Comparison of ENCODE assay signal across 9 cellular contexts in genomic region chr17:4806420-4806769, GRCh38. TPM values are rescaled to one million over a fixed set of nuclear protein-coding genes. Genes with fewer than 3 reads are reported as not detected.
DNase-seq lines count a peak whose midpoint lies in the region; ATAC-seq and TF ChIP-seq lines count a peak whose summit lies in the region.
"Had no signal": no experiment of that assay in that cellular context is flagged by ENCODE, and none has a peak within 500 bp of the region (broad histone marks: within the 10 kb centered on the region; RNA-seq: fewer than 3 reads in every experiment).

No MANE protein-coding gene starts in this region.

- H3K4me3 Mint-ChIP-seq in brain, result peak overlapping the region; percentile 81 to 92 (median 84)
- H3K4me3 Mint-ChIP-seq in mesothelial cell of epicardium, result peak overlapping the region; percentile 68

- H3K36me3 Mint-ChIP-seq in brain, result peaks cover 18% of the 10 kb centered on the region
- H3K36me3 Mint-ChIP-seq in mesothelial cell of epicardium, result peaks cover 15% of the 10 kb centered on the region

- H3K9me3 Mint-ChIP-seq in brain, result peaks cover 0 to 3% (median 0%) of the 10 kb centered on the region in 5 experiments
- H3K9me3 Mint-ChIP-seq in mesothelial cell of epicardium, result no peaks in the 10 kb centered on the region

- TF ChIP-seq CTCF in brain (conservative IDR thresholded peaks at IDR 0.05) (no peak), mesothelial cell of epicardium (IDR thresholded peaks at IDR 0.05; ENCODE audit: unreplicated experiment) (no peak)

- H3K27me3 Mint-ChIP-seq in brain, result peaks cover 11% of the 10 kb centered on the region
- no peaks in the 10 kb centered on the region for H3K27me3 Mint-ChIP-seq in mesothelial cell of epicardium (ENCODE audit: low read depth)

- peaks cover 28 to 42% (median 37%) of the 10 kb centered on the region in 10 experiments for H3K4me1 ChIP-seq in BLaER1 treated with 17β-estradiol and CSF1 and Interleukin-3, amounts not matched to agents 10 nM and 100 nM

- peak overlapping the region; percentile 55 to 82 (median 74) for H3K27ac ChIP-seq in BLaER1 treated with 17β-estradiol and CSF1 and Interleukin-3, amounts not matched to agents 10 nM and 100 nM

- peaks cover 23% of the 10 kb centered on the region for H3K4me1 Mint-ChIP-seq in brain
- peaks cover 19% of the 10 kb centered on the region for H3K4me1 Mint-ChIP-seq in mesothelial cell of epicardium

- H3K27me3 ChIP-seq in BLaER1 treated with 17β-estradiol and CSF1 and Interleukin-3, amounts not matched to agents 10 nM and 100 nM, result no peaks in the 10 kb centered on the region

- no peaks in the 10 kb centered on the region for H3K9me3 ChIP-seq in BLaER1 treated with 17β-estradiol and CSF1 and Interleukin-3, amounts not matched to agents 10 nM and 100 nM (replicated peaks in 1 of 11)

- peak overlapping the region; percentile 84 to 91 (median 87) for H3K9ac ChIP-seq in BLaER1 treated with 17β-estradiol and CSF1 and Interleukin-3, amounts not matched to agents 10 nM and 100 nM

- H4K20me1 ChIP-seq in BLaER1 treated with 17β-estradiol and CSF1 and Interleukin-3, amounts not matched to agents 10 nM and 100 nM, result peaks cover 0 to 27% (median 10%) of the 10 kb centered on the region in 11 experiments; a peak in 11 of 22 replicates

- peak overlapping the region; percentile 84 to 98 (median 93) for H3K4me2 ChIP-seq in BLaER1 treated with 17β-estradiol and CSF1 and Interleukin-3, amounts not matched to agents 10 nM and 100 nM

- peak; percentile 5 for ATAC-seq in HG02884 (IDR thresholded peaks at IDR 0.05; ENCODE audit: unreplicated experiment)
- no peak for ATAC-seq in HG03280 (IDR thresholded peaks at IDR 0.05; ENCODE audit: unreplicated experiment)
- no peak for ATAC-seq in GM18511 (IDR thresholded peaks at IDR 0.05; ENCODE audit: unreplicated experiment)
- no peak for ATAC-seq in GM19324 (IDR thresholded peaks at IDR 0.05; ENCODE audit: low FRiP score, unreplicated experiment)

- DNase-seq in mesothelial cell of epicardium (ENCODE audit: low spot score in 2 of 2, unreplicated experiment in 2 of 2) (no peak), dedifferentiated amniotic fluid mesenchymal stem cell (ENCODE audit: extremely low spot score) (no peak)

- peaks cover 0 to 27% (median 9%) of the 10 kb centered on the region in 11 experiments; a peak in 11 of 22 replicates for H3K36me3 ChIP-seq in BLaER1 treated with 17β-estradiol and CSF1 and Interleukin-3, amounts not matched to agents 10 nM and 100 nM

- peak overlapping the region; percentile 77 to 93 (median 84) for H3K4me3 ChIP-seq in BLaER1 treated with 17β-estradiol and CSF1 and Interleukin-3, amounts not matched to agents 10 nM and 100 nM

- peak overlapping the region in 4 of 5 experiments; percentile 45 to 57 (median 54) for H3K27ac Mint-ChIP-seq in brain
- H3K27ac Mint-ChIP-seq in mesothelial cell of epicardium, result peak overlapping the region; percentile 45

RNA-seq across cellular contexts. Expression of gene PLD2, which starts 0.6 kb away (rescaled TPM):
- 14.0 TPM for polyA plus RNA-seq in brain (ENCODE audit: insufficient read depth, low read depth, low replicate concordance)
- total RNA-seq in mesothelial cell of epicardium, result 77.3 to 83.6 TPM (median 82.5 TPM) in 3 replicates

RNA-seq across cellular contexts. Expression of gene PSMB6, which starts 10.4 kb away (rescaled TPM):
- polyA plus RNA-seq in brain (ENCODE audit: insufficient read depth, low read depth, low replicate concordance), result 308 TPM
- total RNA-seq in mesothelial cell of epicardium, result 98.2 to 102 TPM (median 102 TPM) in 3 replicates

RNA-seq across cellular contexts. Expression of gene GLTPD2, which starts 17.6 kb away (rescaled TPM):
- polyA plus RNA-seq in brain (ENCODE audit: insufficient read depth, low read depth, low replicate concordance), result not detected
- total RNA-seq in mesothelial cell of epicardium, result 0.22 TPM in 1 of 3 replicates, not detected in the others
- total RNA-seq: LHCN-M2 had no signal

RNA-seq across cellular contexts. Expression of gene VMO1, which starts 20.2 kb away (rescaled TPM):
- 3.3 TPM for polyA plus RNA-seq in brain (ENCODE audit: insufficient read depth, low read depth, low replicate concordance)
- total RNA-seq in mesothelial cell of epicardium, result 2.3 to 2.6 TPM (median 2.5 TPM) in 3 replicates
